13 cellular contexts compared by ENCODE assay signal in the genomic region with DNA sequence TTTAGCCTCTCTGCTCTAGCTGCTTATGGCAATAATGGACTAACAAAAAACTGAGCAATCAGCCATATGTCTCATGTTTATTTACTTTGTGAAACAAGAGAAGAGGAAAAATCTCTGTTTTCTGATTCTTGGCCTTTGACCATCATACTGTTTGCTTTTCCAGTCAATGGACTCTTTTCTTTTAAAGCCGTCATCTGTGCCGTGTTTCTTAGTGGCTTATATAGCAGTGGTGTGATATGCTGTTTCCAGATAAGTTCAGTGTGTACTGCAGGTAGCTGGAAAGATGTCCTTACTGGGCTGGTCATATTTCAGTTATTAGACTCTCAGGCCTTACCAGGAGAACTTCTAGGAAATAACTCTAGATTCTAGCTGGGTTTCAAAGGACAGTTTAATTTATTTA. TPM values are rescaled to one million over a fixed set of nuclear protein-coding genes. Genes with fewer than 3 reads are reported as not detected.
DNase-seq lines count a peak whose midpoint lies in the region; ATAC-seq and TF ChIP-seq lines count a peak whose summit lies in the region.
"Had no signal": no experiment of that assay in that cellular context is flagged by ENCODE, and none has a peak within 500 bp of the region (broad histone marks: within the 10 kb centered on the region; RNA-seq: fewer than 3 reads in every experiment).

No MANE protein-coding gene starts in this region.

- H3K4me1 ChIP-seq in cardiac muscle cell (ENCODE audit: low read depth): peaks cover 14% of the 10 kb centered on the region
- H3K4me1 ChIP-seq in upper lobe of right lung: peaks cover 3% of the 10 kb centered on the region

- TF ChIP-seq CTCF in cardiac muscle cell (IDR thresholded peaks at IDR 0.05; ENCODE audit: low read depth, low read length) (no peak), foreskin fibroblast (IDR thresholded peaks at IDR 0.05; ENCODE audit: low read depth, low read length) (no peak), upper lobe of right lung (IDR thresholded peaks at IDR 0.05) (no peak)

- H3K4me3 ChIP-seq in cardiac muscle cell (no peak overlapping the region), foreskin fibroblast (ENCODE audit: low read depth in 1 of 2, low read length in 2 of 2) (no peak overlapping the region), upper lobe of right lung (no peak overlapping the region)
- H3K4me3 ChIP-seq: tibial artery had no signal

- H3K27me3 ChIP-seq in cardiac muscle cell (no peaks in the 10 kb centered on the region), upper lobe of right lung (no peaks in the 10 kb centered on the region)
- H3K27me3 ChIP-seq: tibial artery had no signal

- ATAC-seq in left ventricle myocardium superior (no peak), upper lobe of right lung (peak; percentile 40), HG02852 (IDR thresholded peaks at IDR 0.05; ENCODE audit: unreplicated experiment) (no peak)

- peaks cover 27% of the 10 kb centered on the region for H3K36me3 ChIP-seq in cardiac muscle cell
- H3K36me3 ChIP-seq in upper lobe of right lung: peaks cover 48% of the 10 kb centered on the region

- H3K27ac ChIP-seq in cardiac muscle cell (peak overlapping the region; percentile 32), upper lobe of right lung (no peak overlapping the region)
- H3K27ac ChIP-seq: epithelial cell of prostate, tibial artery had no signal

- H3K9me3 ChIP-seq in cardiac muscle cell (ENCODE audit: low read depth): no peaks in the 10 kb centered on the region
- no peaks in the 10 kb centered on the region for H3K9me3 ChIP-seq in upper lobe of right lung
- H3K9me3 ChIP-seq: tibial artery had no signal

- intact Hi-C loops in left ventricle myocardium superior (cut with micrococcal nuclease) (no loop called here), upper lobe of right lung (cut with DNase I) (no loop called here)

- DNase-seq in cardiac muscle cell (ENCODE audit: low read depth in 1 of 2, low spot score in 1 of 2) (no peak), left ventricle myocardium superior (no peak), NCI-H69 (lab: John Stamatoyannopoulos, UW) (peak; percentile 98), foreskin fibroblast (peak; percentile 23 to 50), upper lobe of right lung (no peak), EL (no peak), inferior parietal cortex (ENCODE audit: extremely low spot score) (no peak)
- DNase-seq: aorta, naive B cell, Right ventricle myocardium superior, tibial artery had no signal

RNA-seq across cellular contexts. Expression of a gene that starts 33.6 kb away (rescaled TPM):
- total RNA-seq in cardiac muscle cell: 2.9 and 5.2 TPM in 2 replicates
- polyA plus RNA-seq in cardiac muscle cell: 1.5 and 2.1 TPM in 2 replicates
- total RNA-seq in left ventricle myocardium superior: 0.72 TPM
- 0.87 TPM for total RNA-seq in upper lobe of right lung

RNA-seq across cellular contexts. Expression of a gene that starts 43.6 kb away (rescaled TPM):
- total RNA-seq in cardiac muscle cell: 24.3 and 26.3 TPM in 2 replicates
- polyA plus RNA-seq in cardiac muscle cell: 17.7 and 21.8 TPM in 2 replicates
- 24.6 TPM for total RNA-seq in left ventricle myocardium superior
- total RNA-seq in upper lobe of right lung: 41.1 TPM

Comparison
In these comparisons a context has a peak if more than half of its experiments do, and no peak if none do; other contexts are left out.
1. DNase-seq: peak in NCI-H69 (single experiment) and foreskin fibroblast (2 of 2); none in cardiac muscle cell (0 of 2), left ventricle myocardium superior (single experiment), upper lobe of right lung (single experiment), EL (single experiment) and inferior parietal cortex (single experiment).